16 cellular contexts compared by ENCODE assay signal in genomic region chr3:106048946-106049481, GRCh38.
A peak's percentile ranks its signal among the peaks of the same experiment; 100 is the strongest.
DNase-seq lines count a peak whose midpoint lies in the region; ATAC-seq and TF ChIP-seq lines count a peak whose summit lies in the region.
"Had no signal": no experiment of that assay in that cellular context is flagged by ENCODE, and none has a peak within 500 bp of the region (broad histone marks: within the 10 kb centered on the region; RNA-seq: fewer than 3 reads in every experiment).

No MANE protein-coding gene starts in this region.

- no peaks in the 10 kb centered on the region for H3K4me1 ChIP-seq in foreskin keratinocyte

- H3K27me3 ChIP-seq in foreskin keratinocyte = no peaks in the 10 kb centered on the region

- POLR2A ChIA-PET in naive thymus-derived CD8-positive, alpha-beta T cell (lab: Charles Lee) = no interaction called here

- peaks cover 31% of the 10 kb centered on the region for H3K9me3 Mint-ChIP-seq in activated CD4-positive, alpha-beta T cell treated with anti-CD3 and anti-CD28 coated beads, Interleukin-2, amount 10 ng/mL, durations not matched to agents 24 days and 14 days
- peaks cover 0 to 8% (median 0%) of the 10 kb centered on the region in 9 donors for H3K9me3 Mint-ChIP-seq in naive thymus-derived CD8-positive, alpha-beta T cell

- H3K4me3 Mint-ChIP-seq in activated CD4-positive, alpha-beta T cell treated with anti-CD3 and anti-CD28 coated beads, Interleukin-2, amount 10 ng/mL, durations not matched to agents 24 days and 14 days = no peak overlapping the region
- H3K4me3 Mint-ChIP-seq in naive thymus-derived CD8-positive, alpha-beta T cell = no peak overlapping the region

- peaks cover 9% of the 10 kb centered on the region for H3K4me1 Mint-ChIP-seq in activated CD4-positive, alpha-beta T cell treated with anti-CD3 and anti-CD28 coated beads, Interleukin-2, amount 10 ng/mL, durations not matched to agents 24 days and 14 days
- H3K4me1 Mint-ChIP-seq in naive thymus-derived CD8-positive, alpha-beta T cell = peaks cover 0 to 6% (median under 1%) of the 10 kb centered on the region in 4 donors

- H3K36me3 Mint-ChIP-seq in activated CD4-positive, alpha-beta T cell treated with anti-CD3 and anti-CD28 coated beads, Interleukin-2, amount 10 ng/mL, durations not matched to agents 24 days and 14 days (ENCODE audit: low read depth) = peaks cover 6% of the 10 kb centered on the region
- H3K36me3 Mint-ChIP-seq in naive thymus-derived CD8-positive, alpha-beta T cell = peaks cover 0 to 16% (median 6%) of the 10 kb centered on the region in 3 donors

- H3K27ac ChIP-seq in foreskin keratinocyte = no peak overlapping the region

- intact Hi-C loops in activated CD4-positive, alpha-beta T cell treated with anti-CD3 and anti-CD28 coated beads, Interleukin-2, amount 10 ng/mL, durations not matched to agents 24 days and 14 days (cut with micrococcal nuclease) = loop anchor here (1.0 to 5.0 kb wide), 3 partner anchors 33 to 127 kb away; no protein-coding TSS in a partner anchor

- peak; percentile 56 for ATAC-seq in foreskin keratinocyte
- ATAC-seq in naive thymus-derived CD8-positive, alpha-beta T cell = no peak

- no peak for DNase-seq in activated CD4-positive, alpha-beta T cell treated with anti-CD3 and anti-CD28 coated beads, Interleukin-2, amount 10 ng/mL, durations not matched to agents 24 days and 14 days
- DNase-seq in activated CD4-positive, alpha-beta T cell treated with anti-CD3 and anti-CD28 coated beads, Interleukin-2, amount 50 U/mL, for 48 hours = no peak
- peak; percentile 14 for DNase-seq in EH (ENCODE audit: low read depth)
- peak; percentile 16 for DNase-seq in RPMI7951 (ENCODE audit: low read depth)
- DNase-seq in foreskin keratinocyte = peak in 1 of 2 donors; percentile 28
- no peak for DNase-seq in naive thymus-derived CD8-positive, alpha-beta T cell
- DNase-seq in stimulated activated CD4-positive, alpha-beta T cell treated with anti-CD3 and anti-CD28 coated beads, Interleukin-1b, Interleukin-23, amount 100 ng/mL, for 48 hours = no peak
- no peak for DNase-seq in HUDEP-2 (lab: John Stamatoyannopoulos, UW; ENCODE audit: unreplicated experiment in 76 of 76)
- DNase-seq: 8988T, C1 segment of cervical spinal cord, DMS 273 treated with DMSO at 0.1 percent for 48 hours, EL, NCI-H1417, NCI-H2029, NCI-H2171 treated with DMSO at 0.1 percent for 48 hours, RPMI8226 had no signal

- H3K27me3 Mint-ChIP-seq in activated CD4-positive, alpha-beta T cell treated with anti-CD3 and anti-CD28 coated beads, Interleukin-2, amount 10 ng/mL, durations not matched to agents 24 days and 14 days = no peaks in the 10 kb centered on the region
- H3K27me3 Mint-ChIP-seq in naive thymus-derived CD8-positive, alpha-beta T cell = no peaks in the 10 kb centered on the region

- peak overlapping the region; percentile 77 for H3K27ac Mint-ChIP-seq in activated CD4-positive, alpha-beta T cell treated with anti-CD3 and anti-CD28 coated beads, Interleukin-2, amount 10 ng/mL, durations not matched to agents 24 days and 14 days
- H3K27ac Mint-ChIP-seq in naive thymus-derived CD8-positive, alpha-beta T cell = no peak overlapping the region

- no peak for TF ChIP-seq CTCF in foreskin keratinocyte (conservative IDR thresholded peaks at IDR 0.05)

Comparison
In these comparisons a context has a peak if more than half of its experiments do, and no peak if none do; other contexts are left out.
1. DNase-seq: peak in EH (single experiment) and RPMI7951 (single experiment); none in activated CD4-positive, alpha-beta T cell treated with anti-CD3 and anti-CD28 coated beads, Interleukin-2, amount 10 ng/mL, durations not matched to agents 24 days and 14 days (single experiment), activated CD4-positive, alpha-beta T cell treated with anti-CD3 and anti-CD28 coated beads, Interleukin-2, amount 50 U/mL, for 48 hours (0 of 2), naive thymus-derived CD8-positive, alpha-beta T cell (0 of 10), stimulated activated CD4-positive, alpha-beta T cell treated with anti-CD3 and anti-CD28 coated beads, Interleukin-1b, Interleukin-23, amount 100 ng/mL, for 48 hours (single experiment) and HUDEP-2 (0 of 76).